In genomic region chr2:182240862-182241371, GRCh38 we compare ENCODE assay signal across 8 cellular contexts.
DNase-seq lines count a peak whose midpoint lies in the region; ATAC-seq, FAIRE-seq and TF ChIP-seq lines count a peak whose summit lies in the region.

No MANE protein-coding gene starts in this region.

- no peak overlapping the region for H3K4me3 ChIP-seq in lower lobe of right lung

- intact Hi-C loops in lower lobe of right lung (cut with DNase I) = no loop called here

- H3K27me3 ChIP-seq in lower lobe of right lung (ENCODE audit: low read depth) = no peaks in the 10 kb centered on the region

- in situ Hi-C loops in T47D (cut with HindIII; ENCODE audit: low pct_unique_long_range_greater_than_20kb, low sequenced_read_pairs) = no loop called here

- no peak overlapping the region for H3K27ac ChIP-seq in lower lobe of right lung

- no peaks in the 10 kb centered on the region for H3K4me1 ChIP-seq in lower lobe of right lung

- DNase-seq in EH (ENCODE audit: low read depth) (peak; percentile 26), GM19239 (ENCODE audit: insufficient read length, low spot score) (peak; percentile 36), NCI-H510A treated with DMSO at 0.1 percent for 48 hours (lab: John Stamatoyannopoulos, UW) (peak; percentile 58), T47D (ENCODE audit: low read depth in 1 of 2, low spot score in 1 of 2) (peak; percentile 2 to 54), lower lobe of right lung (no peak), NCI-H187 treated with DMSO at 0.1 percent for 48 hours (lab: John Stamatoyannopoulos, UW) (no peak)
- DNase-seq in activated CD4-positive, CD25-positive, alpha-beta regulatory T cell (lab: John Stamatoyannopoulos, UW) = no peak

- no peaks in the 10 kb centered on the region for H3K36me3 ChIP-seq in lower lobe of right lung

- peak; percentile 29 for TF ChIP-seq CTCF in lower lobe of right lung (IDR thresholded peaks at IDR 0.05)

- ATAC-seq in HG03064 (IDR thresholded peaks at IDR 0.05; ENCODE audit: low read depth, unreplicated experiment) (peak; percentile 100), lower lobe of right lung (peak; percentile 58 to 62)

- peak; percentile 96 for FAIRE-seq in GM19239 (lab: Jason Lieb, UNC)

- H3K9me3 ChIP-seq in lower lobe of right lung = no peaks in the 10 kb centered on the region

Comparison
In these comparisons a context has a peak if more than half of its experiments do, and no peak if none do; other contexts are left out.
1. DNase-seq: peak in EH (single experiment), GM19239 (single experiment), NCI-H510A treated with DMSO at 0.1 percent for 48 hours (single experiment) and T47D (2 of 2); none in lower lobe of right lung (single experiment), NCI-H187 treated with DMSO at 0.1 percent for 48 hours (single experiment) and activated CD4-positive, CD25-positive, alpha-beta regulatory T cell (0 of 4).